In genomic region chr14:67759916-67760315, GRCh38 we compare ENCODE assay signal across 9 cellular contexts. TPM values are rescaled to one million over a fixed set of nuclear protein-coding genes. Genes with fewer than 3 reads are reported as not detected.
"Had no signal": no experiment of that assay in that cellular context is flagged by ENCODE, and none has a peak within 500 bp of the region (broad histone marks: within the 10 kb centered on the region; RNA-seq: fewer than 3 reads in every experiment).

No MANE protein-coding gene starts in this region.

- H3K27ac ChIP-seq: GM23248, HL-60 had no signal

- H3K4me1 ChIP-seq: HAP-1 had no signal

- ATAC-seq: HCT116, HepG2 had no signal

- FAIRE-seq: HepG2 had no signal

- H3K9me3 ChIP-seq: HAP-1 had no signal

- H3K4me3 ChIP-seq: GM23248, HAP-1 had no signal

- DNase-seq: GM23248, GOT3, H7, HFFc6, KBM-7 had no signal

RNA-seq across cellular contexts. Expression of gene RDH12, which starts 58.2 kb away (rescaled TPM):
- total RNA-seq: GM23248, HFFc6 had no signal
